22 cellular contexts compared by ENCODE assay signal in genomic region chr11:87324817-87325489, GRCh38.
DNase-seq lines count a peak whose midpoint lies in the region; ATAC-seq, FAIRE-seq and TF ChIP-seq lines count a peak whose summit lies in the region.
"Had no signal": no experiment of that assay in that cellular context is flagged by ENCODE, and none has a peak within 500 bp of the region (broad histone marks: within the 10 kb centered on the region; RNA-seq: fewer than 3 reads in every experiment).

No MANE protein-coding gene starts in this region.

- SMC1A ChIA-PET in GM12878 (lab: Charles Lee; ENCODE audit: uncharacterized antibody, unreplicated experiment): interaction anchor here (0.8 kb wide), 1 partner anchor 8 kb away, joined by 3 read pairs; no protein-coding TSS in a partner anchor

- TF ChIP-seq CTCF in A673 (conservative IDR thresholded peaks at IDR 0.05; ENCODE audit: low read depth, low read length) (no peak), GM12878 (IDR thresholded peaks at IDR 0.05 in 2 of 3, conservative IDR thresholded peaks at IDR 0.05 in 1 of 3; ENCODE audit: control insufficient read depth in 2 of 3, extremely low read depth in 1 of 3, insufficient read depth in 1 of 3, low read depth in 3 of 3, low read length in 3 of 3) (no peak), GM23338 (conservative IDR thresholded peaks at IDR 0.05; ENCODE audit: low read depth in 2 of 2) (no peak)

- no peaks in the 10 kb centered on the region for H3K4me1 Mint-ChIP-seq in GM23338
- H3K4me1 Mint-ChIP-seq: activated T-helper 17 cell treated with anti-CD3 and anti-CD28 coated beads, Interleukin-2, amount 50 U/mL, for 72 hours; CD14-positive monocyte; naive thymus-derived CD8-positive, alpha-beta T cell had no signal

- H3K9ac ChIP-seq in GM12878 (ENCODE audit: control insufficient read depth, insufficient read depth, low read length): no peak overlapping the region

- no peaks in the 10 kb centered on the region for H3F3A ChIP-seq in GM23338 (replicated peaks; ENCODE audit: low read depth)

- H2AFZ ChIP-seq in GM12878 (ENCODE audit: control insufficient read depth, low read depth, low read length) (no peak overlapping the region), GM23338 (no peak overlapping the region)

- peak overlapping the region; percentile 8 for H3K27ac ChIP-seq in A673 (ENCODE audit: low read depth, low read length, poor library complexity, severe bottlenecking)
- no peak overlapping the region for H3K27ac ChIP-seq in GM12878 (ENCODE audit: control insufficient read depth, insufficient read depth)
- no peak overlapping the region for H3K27ac ChIP-seq in GM23338 (ENCODE audit: low read depth)
- H3K27ac ChIP-seq: esophagus squamous epithelium, lower lobe of right lung, SK-N-MC had no signal

- CTCF ChIA-PET in A673 (lab: Charles Lee): no interaction called here
- CTCF ChIA-PET in GM12878 (lab: Yijun Ruan, JAX): no interaction called here

- intact Hi-C loops in A673 (cut with micrococcal nuclease; ENCODE audit: unreplicated experiment) (no loop called here), GM12878 (cut with micrococcal nuclease; ENCODE audit: unreplicated experiment) (no loop called here), sciatic nerve (cut with DNase I) (no loop called here)

- no peaks in the 10 kb centered on the region for H3K9me2 ChIP-seq in GM23338 (ENCODE audit: insufficient read depth)

- no peak overlapping the region for H3K4me3 Mint-ChIP-seq in GM23338
- H3K4me3 Mint-ChIP-seq: activated CD8-positive, alpha-beta T cell treated with anti-CD3 and anti-CD28 coated beads, Interleukin-2, amount 10 ng/mL, durations not matched to agents 7 days and 5 days; activated T-helper 17 cell treated with anti-CD3 and anti-CD28 coated beads, Interleukin-2, amount 50 U/mL, for 72 hours; CD14-positive monocyte; naive thymus-derived CD8-positive, alpha-beta T cell had no signal

- POLR2A ChIA-PET in A673 (lab: Charles Lee; ENCODE audit: low non-redundant PET) (interaction anchor here (0.6 kb wide), 1 partner anchor 1356 kb away, joined by 5 read pairs; no protein-coding TSS in a partner anchor), GM12878 (lab: Charles Lee) (no interaction called here)

- no peaks in the 10 kb centered on the region for H3K9me3 Mint-ChIP-seq in GM23338
- H3K9me3 Mint-ChIP-seq: activated T-helper 17 cell treated with anti-CD3 and anti-CD28 coated beads, Interleukin-2, amount 50 U/mL, for 72 hours had no signal

- no peak overlapping the region for H3K4me2 ChIP-seq in GM12878 (ENCODE audit: control insufficient read depth, insufficient read depth)
- H3K4me2 ChIP-seq in GM23338: no peak overlapping the region

- peaks cover 62% of the 10 kb centered on the region for H3K4me1 ChIP-seq in A673 (ENCODE audit: insufficient read depth, low read length, poor library complexity, severe bottlenecking)
- no peaks in the 10 kb centered on the region for H3K4me1 ChIP-seq in GM12878 (ENCODE audit: control insufficient read depth, insufficient read depth, low read length)
- H3K4me1 ChIP-seq in GM23338 (ENCODE audit: insufficient read depth): no peaks in the 10 kb centered on the region
- H3K4me1 ChIP-seq: HAP-1 had no signal

- ATAC-seq in GM19324 (IDR thresholded peaks at IDR 0.05; ENCODE audit: low FRiP score, unreplicated experiment) (peak; percentile 57), HG02870 (IDR thresholded peaks at IDR 0.05; ENCODE audit: unreplicated experiment) (peak; percentile 90), GM12878 (peak; percentile 70), GM23338 (no peak), sciatic nerve (no peak)
- ATAC-seq: activated CD8-positive, alpha-beta T cell treated with anti-CD3 and anti-CD28 coated beads, Interleukin-2, amount 10 ng/mL, durations not matched to agents 7 days and 5 days; activated T-helper 17 cell treated with anti-CD3 and anti-CD28 coated beads, Interleukin-2, amount 50 U/mL, for 72 hours; lower lobe of right lung; naive thymus-derived CD8-positive, alpha-beta T cell had no signal

- RAD21 ChIA-PET in GM12878 (lab: Charles Lee; ENCODE audit: unreplicated experiment): no interaction called here

- H3K27me3 ChIP-seq in A673 (replicated peaks; ENCODE audit: insufficient read depth, low read depth, low read length, poor library complexity) (no peaks in the 10 kb centered on the region), GM12878 (replicated peaks in 1 of 2; ENCODE audit: control insufficient read depth in 2 of 2, insufficient read depth in 2 of 2, low read length in 1 of 2) (no peaks in the 10 kb centered on the region), GM23338 (ENCODE audit: insufficient read depth) (no peaks in the 10 kb centered on the region)
- H3K27me3 ChIP-seq: esophagus squamous epithelium had no signal

- DNase-seq in A673 (ENCODE audit: low spot score): no peak
- no peak for DNase-seq in GM12878 (ENCODE audit: low read depth, low spot score)
- DNase-seq in GM23338 (ENCODE audit: low spot score): no peak
- DNase-seq in activated CD4-positive, alpha-beta T cell treated with anti-CD3 and anti-CD28 coated beads, Interleukin-2, amount 50 U/mL, for 1 hour: no peak
- DNase-seq in COLO668 (lab: John Stamatoyannopoulos, UW; ENCODE audit: unreplicated experiment): no peak
- no peak for DNase-seq in sciatic nerve (ENCODE audit: low spot score)
- DNase-seq: activated CD8-positive, alpha-beta T cell treated with anti-CD3 and anti-CD28 coated beads, Interleukin-2, amount 10 ng/mL, durations not matched to agents 7 days and 5 days; aorta; dermis blood vessel endothelial cell; DMS79 treated with DMSO at 0.1 percent for 48 hours; esophagus squamous epithelium; lower lobe of right lung; naive thymus-derived CD8-positive, alpha-beta T cell; NCI-H1694 treated with DMSO at 0.1 percent for 48 hours; NCI-H446 treated with DMSO at 0.1 percent for 48 hours had no signal

- no peaks in the 10 kb centered on the region for H3K79me2 ChIP-seq in GM12878 (ENCODE audit: control insufficient read depth, insufficient read depth, low read length)
- no peaks in the 10 kb centered on the region for H3K79me2 ChIP-seq in GM23338 (replicated peaks; ENCODE audit: insufficient read depth)

- H3K27me3 Mint-ChIP-seq in GM23338 (ENCODE audit: insufficient read depth, low read depth, poor library complexity): peaks cover 1% of the 10 kb centered on the region
- H3K27me3 Mint-ChIP-seq: activated T-helper 17 cell treated with anti-CD3 and anti-CD28 coated beads, Interleukin-2, amount 50 U/mL, for 72 hours; naive thymus-derived CD8-positive, alpha-beta T cell had no signal

- no peak for FAIRE-seq in GM12878 (lab: Jason Lieb, UNC)
- FAIRE-seq: GM19239 had no signal

- TF ChIP-seq RAD21 in GM12878 (IDR thresholded peaks at IDR 0.05; ENCODE audit: insufficient read depth, low read depth, low read length): no peak

- no peak for TF ChIP-seq POLR2A in GM12878 (IDR thresholded peaks at IDR 0.05; ENCODE audit: low read depth, low read length)

- no peaks in the 10 kb centered on the region; the same call in 2 of the 3 replicates for H3K36me3 Mint-ChIP-seq in GM23338 (ENCODE audit: low read depth)

- H4K20me1 ChIP-seq in GM12878 (ENCODE audit: control insufficient read depth, insufficient read depth): no peaks in the 10 kb centered on the region
- H4K20me1 ChIP-seq in GM23338 (replicated peaks; ENCODE audit: insufficient read depth): no peaks in the 10 kb centered on the region; the same call in 1 of the 2 replicates

- BruUV-seq in A673 (replicated peaks; lab: Mats Ljungman, UMichigan) (no TSS peak), GM12878 (replicated peaks; lab: Mats Ljungman, UMichigan) (no TSS peak)

- H3K27ac Mint-ChIP-seq in GM23338: no peak overlapping the region
- H3K27ac Mint-ChIP-seq: activated CD8-positive, alpha-beta T cell treated with anti-CD3 and anti-CD28 coated beads, Interleukin-2, amount 10 ng/mL, durations not matched to agents 7 days and 5 days; activated T-helper 17 cell treated with anti-CD3 and anti-CD28 coated beads, Interleukin-2, amount 50 U/mL, for 72 hours; naive thymus-derived CD8-positive, alpha-beta T cell had no signal

- in situ Hi-C loops in GM12878 (cut with MboI): no loop called here

- H3K36me3 ChIP-seq in A673 (ENCODE audit: insufficient read depth, low read length, poor library complexity, severe bottlenecking) (peaks cover 13% of the 10 kb centered on the region), GM12878 (ENCODE audit: control insufficient read depth in 2 of 2, insufficient read depth in 2 of 2, low read length in 1 of 2) (peaks cover 0 to 6% of the 10 kb centered on the region in 2 experiments; a peak in 1 of 4 replicates), GM23338 (ENCODE audit: insufficient read depth) (no peaks in the 10 kb centered on the region; the same call in 1 of the 2 replicates)

- H3K9me3 ChIP-seq in A673 (ENCODE audit: low read depth, low read length, poor library complexity, severe bottlenecking) (no peaks in the 10 kb centered on the region), GM12878 (replicated peaks; ENCODE audit: control insufficient read depth, insufficient read depth, low read length) (no peaks in the 10 kb centered on the region)
- H3K9me3 ChIP-seq: esophagus squamous epithelium, HAP-1, lower lobe of right lung had no signal

- TF ChIP-seq EP300 in GM12878 (IDR thresholded peaks at IDR 0.05; ENCODE audit: borderline replicate concordance in 1 of 2, control insufficient read depth in 1 of 2, low read depth in 2 of 2, low read length in 2 of 2): no peak

- H3K4me3 ChIP-seq in A673 (ENCODE audit: low read depth, low read length, poor library complexity, severe bottlenecking) (no peak overlapping the region), GM12878 (no peak overlapping the region), GM23338 (no peak overlapping the region)
- H3K4me3 ChIP-seq: esophagus squamous epithelium, HAP-1, lower lobe of right lung, SK-N-MC had no signal

TF ChIP-seq in GM12878, 131 proteins besides CTCF, POLR2A, EP300 and RAD21:
- TF ChIP-seq ZNF217 (IDR thresholded peaks at IDR 0.05) (no peak), SMC3 (IDR thresholded peaks at IDR 0.05; ENCODE audit: borderline replicate concordance, low read length) (no peak), IKZF2 (IDR thresholded peaks at IDR 0.05) (no peak), MXI1 (IDR thresholded peaks at IDR 0.05; ENCODE audit: low read depth, low read length) (no peak), NR2F1 (conservative IDR thresholded peaks at IDR 0.05) (no peak)

TF ChIP-seq in GM23338, 12 proteins besides CTCF, POLR2A, EP300 and RAD21 (continues in another document):
- TF ChIP-seq JUNB (IDR thresholded peaks at IDR 0.05; ENCODE audit: unreplicated experiment) (no peak), POLR2AphosphoS5 (IDR thresholded peaks at IDR 0.05; ENCODE audit: low read depth) (no peak), ZNF331 (CRISPR knock-in tag; IDR thresholded peaks at IDR 0.05; ENCODE audit: low read depth) (no peak), CREB1 (CRISPR knock-in tag; IDR thresholded peaks at IDR 0.05; ENCODE audit: low read depth) (no peak), EZH2 (IDR thresholded peaks at IDR 0.05; ENCODE audit: low read depth, unreplicated experiment) (no peak)

Comparison
In these comparisons a context has a peak if more than half of its experiments do, and no peak if none do; other contexts are left out.
1. ATAC-seq: peak in GM19324 (single experiment), HG02870 (single experiment) and GM12878 (single experiment); none in GM23338 (single experiment) and sciatic nerve (single experiment).